In the genomic region with DNA sequence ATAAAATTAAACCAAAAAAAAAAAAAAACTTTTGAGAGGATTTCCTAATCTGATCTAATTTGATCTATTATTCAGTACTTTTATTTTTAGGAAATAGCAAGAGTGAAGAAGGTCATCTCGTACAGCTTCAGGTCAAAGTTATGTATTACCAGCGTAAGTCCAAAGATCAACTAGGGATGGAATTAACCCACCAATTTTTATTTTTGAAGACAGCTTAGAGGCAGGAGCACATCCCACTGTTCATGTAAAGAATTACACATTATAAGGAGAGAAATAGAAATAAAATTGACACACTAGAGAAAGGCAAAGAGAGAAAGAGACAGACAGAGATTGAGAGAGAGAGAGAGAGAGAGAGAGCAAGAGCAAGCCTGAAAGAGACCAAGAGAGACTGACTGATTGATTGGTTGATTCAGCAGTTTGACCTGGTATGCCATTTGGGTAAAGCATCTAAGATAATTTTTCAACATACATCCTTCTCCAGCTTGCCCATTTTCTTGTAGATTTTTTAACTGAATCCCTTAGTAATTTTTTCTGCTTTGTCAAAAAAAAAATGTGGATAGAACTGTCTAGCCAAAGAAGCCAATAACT, we compare ENCODE assay signal across 2 cellular contexts.
A peak's percentile ranks its signal among the peaks of the same experiment; 100 is the strongest.
TF ChIP-seq lines count a peak whose summit lies in the region.

No MANE protein-coding gene starts in this region.

TF ChIP-seq in liver, 16 proteins besides CTCF, POLR2A, EP300 and RAD21:
- TF ChIP-seq SP1 (IDR thresholded peaks at IDR 0.05) = peak; percentile 81
- TF ChIP-seq FOXA2 (IDR thresholded peaks at IDR 0.05) = no peak
- peak; percentile 42 to 73 for TF ChIP-seq RXRA (IDR thresholded peaks at IDR 0.05)
- TF ChIP-seq, protein P1, sequence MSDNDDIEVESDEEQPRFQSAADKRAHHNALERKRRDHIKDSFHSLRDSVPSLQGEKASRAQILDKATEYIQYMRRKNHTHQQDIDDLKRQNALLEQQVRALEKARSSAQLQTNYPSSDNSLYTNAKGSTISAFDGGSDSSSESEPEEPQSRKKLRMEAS (IDR thresholded peaks at IDR 0.05) = no peak
- peak; percentile 60 for TF ChIP-seq NR2F2 (IDR thresholded peaks at IDR 0.05)
- TF ChIP-seq JUND (IDR thresholded peaks at IDR 0.05) = peak in 1 of 2 donors; percentile 16
- TF ChIP-seq HNF4G (IDR thresholded peaks at IDR 0.05) = peak; percentile 71
- TF ChIP-seq HNF4A (conservative IDR thresholded peaks at IDR 0.05) = peak; percentile 76 to 89

TF ChIP-seq in HepG2, 621 proteins besides CTCF, POLR2A, EP300 and RAD21:
- TF ChIP-seq TFDP2 (CRISPR knock-in tag; IDR thresholded peaks at IDR 0.05) (no peak), ZNF18 (CRISPR knock-in tag; IDR thresholded peaks at IDR 0.05; ENCODE audit: insufficient replicate concordance) (no peak)
- TF ChIP-seq, protein P2, sequence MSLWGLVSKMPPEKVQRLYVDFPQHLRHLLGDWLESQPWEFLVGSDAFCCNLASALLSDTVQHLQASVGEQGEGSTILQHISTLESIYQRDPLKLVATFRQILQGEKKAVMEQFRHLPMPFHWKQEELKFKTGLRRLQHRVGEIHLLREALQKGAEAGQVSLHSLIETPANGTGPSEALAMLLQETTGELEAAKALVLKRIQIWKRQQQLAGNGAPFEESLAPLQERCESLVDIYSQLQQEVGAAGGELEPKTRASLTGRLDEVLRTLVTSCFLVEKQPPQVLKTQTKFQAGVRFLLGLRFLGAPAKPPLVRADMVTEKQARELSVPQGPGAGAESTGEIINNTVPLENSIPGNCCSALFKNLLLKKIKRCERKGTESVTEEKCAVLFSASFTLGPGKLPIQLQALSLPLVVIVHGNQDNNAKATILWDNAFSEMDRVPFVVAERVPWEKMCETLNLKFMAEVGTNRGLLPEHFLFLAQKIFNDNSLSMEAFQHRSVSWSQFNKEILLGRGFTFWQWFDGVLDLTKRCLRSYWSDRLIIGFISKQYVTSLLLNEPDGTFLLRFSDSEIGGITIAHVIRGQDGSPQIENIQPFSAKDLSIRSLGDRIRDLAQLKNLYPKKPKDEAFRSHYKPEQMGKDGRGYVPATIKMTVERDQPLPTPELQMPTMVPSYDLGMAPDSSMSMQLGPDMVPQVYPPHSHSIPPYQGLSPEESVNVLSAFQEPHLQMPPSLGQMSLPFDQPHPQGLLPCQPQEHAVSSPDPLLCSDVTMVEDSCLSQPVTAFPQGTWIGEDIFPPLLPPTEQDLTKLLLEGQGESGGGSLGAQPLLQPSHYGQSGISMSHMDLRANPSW (CRISPR knock-in tag; IDR thresholded peaks at IDR 0.05; ENCODE audit: borderline replicate concordance) = no peak
